ENCODE assay signal across 18 cellular contexts in genomic region chr4:22508376-22508775, GRCh38. TPM values are rescaled to one million over a fixed set of nuclear protein-coding genes. Genes with fewer than 3 reads are reported as not detected.
"Had no signal": no experiment of that assay in that cellular context is flagged by ENCODE, and none has a peak within 500 bp of the region (broad histone marks: within the 10 kb centered on the region; RNA-seq: fewer than 3 reads in every experiment).

No MANE protein-coding gene starts in this region.

- H3K36me3 ChIP-seq: esophagus squamous epithelium, tibial nerve, vagina had no signal

- H3K27me3 ChIP-seq: esophagus squamous epithelium, foreskin keratinocyte, tibial nerve, vagina had no signal

- ATAC-seq: activated T-cell treated with anti-CD3 and anti-CD28 coated beads, Interleukin-2, amount 50 U/mL, for 4 hours; left lobe of liver; right cardiac atrium had no signal

- H3K27ac ChIP-seq: esophagus squamous epithelium, foreskin keratinocyte, tibial nerve, vagina had no signal

- H3K9me3 Mint-ChIP-seq: activated B cell treated with CpG ODN at 0.5 μM for 24 hours; stimulated activated naive CD8-positive, alpha-beta T cell treated with anti-CD3 and anti-CD28 coated beads, Interleukin-15, Interleukin-2, amounts not matched to agents 100 ng/mL and 50 ng/mL, for 24 hours had no signal

- H3K27ac Mint-ChIP-seq: activated B cell treated with CpG ODN at 0.5 μM for 24 hours; stimulated activated naive CD8-positive, alpha-beta T cell treated with anti-CD3 and anti-CD28 coated beads, Interleukin-15, Interleukin-2, amounts not matched to agents 100 ng/mL and 50 ng/mL, for 24 hours had no signal

- H3K9me3 ChIP-seq: esophagus squamous epithelium, tibial nerve, vagina had no signal

- DNase-seq: activated B cell treated with CpG ODN at 0.5 μM for 24 hours; activated CD4-positive, alpha-beta T cell treated with anti-CD3 and anti-CD28 coated beads for 48 hours; activated CD8-positive, alpha-beta memory T cell treated with anti-CD3 and anti-CD28 coated beads, Interleukin-2, amount 50 U/mL, for 4 hours; activated effector memory CD4-positive, alpha-beta T cell treated with anti-CD3 and anti-CD28 coated beads, Interleukin-2, amount 50 U/mL, for 16 hours; activated naive CD4-positive, alpha-beta T cell treated with anti-CD3 and anti-CD28 coated beads, Interleukin-2, amount 50 U/mL, for 16 hours; activated T-cell treated with anti-CD3 and anti-CD28 coated beads, Interleukin-2, amount 50 U/mL, for 4 hours; cerebellar nuclear complex; effector CD8-positive, alpha-beta T cell; esophagus squamous epithelium; foreskin keratinocyte; hippocampal formation; islet precursor cell; right cardiac atrium; stimulated activated CD4-positive, alpha-beta T cell treated with anti-CD3 and anti-CD28 coated beads, Interleukin-2, amount 100 ng/mL, for 24 hours had no signal

- H3K4me3 Mint-ChIP-seq: activated B cell treated with CpG ODN at 0.5 μM for 24 hours; activated T-cell treated with anti-CD3 and anti-CD28 coated beads, Interleukin-2, amount 50 U/mL, for 4 hours; stimulated activated naive CD8-positive, alpha-beta T cell treated with anti-CD3 and anti-CD28 coated beads, Interleukin-15, Interleukin-2, amounts not matched to agents 100 ng/mL and 50 ng/mL, for 24 hours had no signal

- H3K4me3 ChIP-seq: esophagus squamous epithelium, tibial nerve, vagina had no signal

- H3K4me1 Mint-ChIP-seq: activated B cell treated with CpG ODN at 0.5 μM for 24 hours had no signal

RNA-seq across cellular contexts. Expression of gene ADGRA3, which starts 7.5 kb away (rescaled TPM):
- total RNA-seq: activated B cell treated with CpG ODN at 0.5 μM for 24 hours had no signal
